In genomic region chr1:206496131-206496793, GRCh38 we compare ENCODE assay signal across 1 cellular context.
TF ChIP-seq lines count a peak whose summit lies in the region.

No MANE protein-coding gene starts in this region.

TF ChIP-seq in GM12878, 131 proteins besides CTCF, POLR2A, EP300 and RAD21 (continued from another document):
- TF ChIP-seq MLLT1 (IDR thresholded peaks at IDR 0.05) (no peak), CEBPB (IDR thresholded peaks at IDR 0.05; ENCODE audit: borderline replicate concordance in 1 of 2, low read depth in 2 of 2, low read length in 2 of 2) (no peak), SMARCA5 (IDR thresholded peaks at IDR 0.05) (no peak), E2F4 (IDR thresholded peaks at IDR 0.05; ENCODE audit: low read depth, low read length) (no peak), MXI1 (IDR thresholded peaks at IDR 0.05; ENCODE audit: low read depth, low read length) (no peak), ZBTB11 (CRISPR knock-in tag; IDR thresholded peaks at IDR 0.05) (no peak), PRDM15 (CRISPR knock-in tag; IDR thresholded peaks at IDR 0.05) (no peak), GABPA (IDR thresholded peaks at IDR 0.05; ENCODE audit: low read depth) (no peak), KLF5 (IDR thresholded peaks at IDR 0.05; ENCODE audit: partially characterized antibody) (no peak), PBX3 (IDR thresholded peaks at IDR 0.05; ENCODE audit: insufficient replicate concordance, low read depth, low read length) (no peak), SMAD5 (IDR thresholded peaks at IDR 0.05; ENCODE audit: low read depth) (no peak), JUND (IDR thresholded peaks at IDR 0.05; ENCODE audit: low read depth, low read length) (no peak), BRCA1 (IDR thresholded peaks at IDR 0.05; ENCODE audit: low read depth, low read length) (no peak)
TF ChIP-seq in GM12878: peak in this region for 12.
